ENCODE assay signal across 10 cellular contexts in genomic region chr6:80639243-80639642, GRCh38.
DNase-seq lines count a peak whose midpoint lies in the region; ATAC-seq, FAIRE-seq and TF ChIP-seq lines count a peak whose summit lies in the region.
"Had no signal": no experiment of that assay in that cellular context is flagged by ENCODE, and none has a peak within 500 bp of the region (broad histone marks: within the 10 kb centered on the region; RNA-seq: fewer than 3 reads in every experiment).

No MANE protein-coding gene starts in this region.

- peak overlapping the region; percentile 84; the same call in 1 of the 2 replicates for H3K18ac ChIP-seq in IMR-90 (ENCODE audit: low read depth, low read length)

- 0 out of 2 replicates have a peak overlapping the region, but pooled peaks have one; percentile 2 for H3K56ac ChIP-seq in IMR-90 (ENCODE audit: extremely low read depth, insufficient read depth, low read length)

- no TSS peak for BruUV-seq in IMR-90 (replicated peaks; lab: Mats Ljungman, UMichigan)

- H3K9me3 ChIP-seq in IMR-90 (ENCODE audit: control insufficient read depth, insufficient read depth, low read length): no peaks in the 10 kb centered on the region
- H3K9me3 ChIP-seq in keratinocyte (ENCODE audit: control insufficient read depth, low read depth, low read length): no peaks in the 10 kb centered on the region

- peak overlapping the region; percentile 50 for H4K91ac ChIP-seq in IMR-90 (ENCODE audit: insufficient read depth, low read depth, low read length)

- peak overlapping the region; percentile 74 for H2BK20ac ChIP-seq in IMR-90 (ENCODE audit: low read depth, low read length)

- H3K27me3 ChIP-seq in IMR-90 (ENCODE audit: control insufficient read depth, insufficient read depth, low read length) (no peaks in the 10 kb centered on the region), keratinocyte (ENCODE audit: control insufficient read depth, extremely low read depth, insufficient read depth, low read length) (no peaks in the 10 kb centered on the region)

- POLR2A ChIA-PET in IMR-90 (lab: Charles Lee; ENCODE audit: unreplicated experiment): interaction anchor here (0.6 kb wide), 1 partner anchor 13 kb away, joined by 3 read pairs; no protein-coding TSS in a partner anchor

- H4K8ac ChIP-seq in IMR-90 (ENCODE audit: low read depth in 2 of 2, low read length in 2 of 2): peak overlapping the region; percentile 37 to 86

- peak overlapping the region; percentile 41; the same call in 1 of the 2 replicates for H3K14ac ChIP-seq in IMR-90 (replicated peaks; ENCODE audit: low read depth, low read length)

- H2BK15ac ChIP-seq in IMR-90 (ENCODE audit: low read depth, low read length): peak overlapping the region; percentile 67; the same call in 1 of the 3 replicates

- intact Hi-C loops in IMR-90 (cut with micrococcal nuclease): no loop called here

- TF ChIP-seq POLR2A in IMR-90 (IDR thresholded peaks at IDR 0.05; ENCODE audit: low read depth, low read length): no peak; the same call in 1 of the 2 replicates

- H2AK5ac ChIP-seq in IMR-90 (ENCODE audit: low read depth, low read length): peak overlapping the region; percentile 52; the same call in 1 of the 2 replicates

- H2AFZ ChIP-seq in IMR-90 (replicated peaks; ENCODE audit: low read length, poor library complexity) (peak overlapping the region; percentile 9), keratinocyte (ENCODE audit: control insufficient read depth, low read length) (peak overlapping the region; percentile 36)

- CTCF ChIA-PET in IMR-90 (lab: Yijun Ruan, JAX): no interaction called here

- no peak overlapping the region for H3K4me3 ChIP-seq in IMR-90 (ENCODE audit: insufficient read depth, low read depth, low read length)
- no peak overlapping the region for H3K4me3 ChIP-seq in keratinocyte (ENCODE audit: control insufficient read depth in 2 of 3, extremely low read depth in 1 of 3, insufficient read depth in 2 of 3, low read depth in 1 of 3, low read length in 3 of 3)

- no peaks in the 10 kb centered on the region for H3K36me3 ChIP-seq in IMR-90 (ENCODE audit: control insufficient read depth, insufficient read depth, low read length)
- H3K36me3 ChIP-seq in keratinocyte (ENCODE audit: control insufficient read depth in 2 of 2, extremely low read depth in 1 of 2, insufficient read depth in 2 of 2, low read length in 2 of 2): no peaks in the 10 kb centered on the region

- no peaks in the 10 kb centered on the region for H4K20me1 ChIP-seq in IMR-90 (ENCODE audit: insufficient read depth, low read length)
- no peaks in the 10 kb centered on the region for H4K20me1 ChIP-seq in keratinocyte (ENCODE audit: control insufficient read depth, extremely low read depth, insufficient read depth, low read length)

- ATAC-seq in IMR-90 (ENCODE audit: low read depth) (no peak), GM18909 (IDR thresholded peaks at IDR 0.05; ENCODE audit: poor library complexity, unreplicated experiment) (no peak), GM21717 (IDR thresholded peaks at IDR 0.05; ENCODE audit: unreplicated experiment) (no peak)
- ATAC-seq: activated naive CD4-positive, alpha-beta T cell treated with anti-CD3 and anti-CD28 coated beads, Interleukin-2, amount 50 U/mL, for 72 hours had no signal

- peak overlapping the region; percentile 53; the same call in 1 of the 2 replicates for H4K5ac ChIP-seq in IMR-90 (ENCODE audit: low read depth, low read length)

- H2BK5ac ChIP-seq in IMR-90 (ENCODE audit: low read depth, low read length, poor library complexity, severe bottlenecking): peak overlapping the region; percentile 85

- FAIRE-seq in keratinocyte (lab: Jason Lieb, UNC) (no peak), GM19239 (lab: Jason Lieb, UNC) (no peak)

- peak overlapping the region; percentile 73 for H3K4ac ChIP-seq in IMR-90 (ENCODE audit: low read depth, low read length)

- TF ChIP-seq CTCF in 22Rv1 (IDR thresholded peaks at IDR 0.05): no peak
- TF ChIP-seq CTCF in IMR-90 (conservative IDR thresholded peaks at IDR 0.05; ENCODE audit: low read depth, low read length): no peak
- no peak for TF ChIP-seq CTCF in keratinocyte (optimal IDR thresholded peaks at IDR 0.05 in 1 of 3, IDR thresholded peaks at IDR 0.05 in 1 of 3, conservative IDR thresholded peaks at IDR 0.05 in 1 of 3; ENCODE audit: extremely low read depth in 1 of 3, insufficient read depth in 2 of 3, low read length in 3 of 3)

- WGBS in IMR-90 (ENCODE audit: extremely low coverage in 2 of 2, insufficient read length in 1 of 2), 2 experiments: no CpG with 5 or more reads among the region's 2 CpGs

- peak overlapping the region; percentile 59; the same call in 1 of the 2 replicates for H3K23ac ChIP-seq in IMR-90 (ENCODE audit: low read depth, low read length)

- H2AK9ac ChIP-seq in IMR-90 (replicated peaks; ENCODE audit: low read depth, low read length, poor library complexity): no peak overlapping the region

- DNase-seq in IMR-90 (peak; percentile 69), astrocyte of the hippocampus (ENCODE audit: low read depth, low spot score) (peak; percentile 29), keratinocyte (ENCODE audit: low read depth, low spot score) (no peak), pons (ENCODE audit: low spot score) (no peak), GM19239 (ENCODE audit: insufficient read length, low spot score) (no peak)
- DNase-seq: occipital lobe had no signal

- peaks cover 2% of the 10 kb centered on the region; the same call in 1 of the 2 replicates for H3K9me1 ChIP-seq in IMR-90 (ENCODE audit: insufficient read depth, low read length)
- H3K9me1 ChIP-seq in keratinocyte (ENCODE audit: control insufficient read depth, extremely low read depth, insufficient read depth, low read length): no peaks in the 10 kb centered on the region

- in situ Hi-C loops in IMR-90 (cut with MboI; ENCODE audit: low sequenced_read_pairs): no loop called here

- TF ChIP-seq RAD21 in IMR-90 (IDR thresholded peaks at IDR 0.05; ENCODE audit: low read length): 0 out of 2 replicates have a peak, but pooled peaks have one; percentile 5

- dilution Hi-C loops in IMR-90 (cut with HindIII; ENCODE audit: low sequenced_read_pairs, unreplicated experiment): no loop called here
- dilution Hi-C loops in keratinocyte (cut with MboI; ENCODE audit: extremely low pct_ligation_motif_present, low sequenced_read_pairs): no loop called here

- H3K4me2 ChIP-seq in IMR-90 (ENCODE audit: low read depth, low read length) (peak overlapping the region; percentile 8; the same call in 1 of the 2 replicates), keratinocyte (ENCODE audit: control insufficient read depth, extremely low read depth, insufficient read depth, low read depth, low read length) (no peak overlapping the region)

- H3K27ac ChIP-seq in 22Rv1 (peak overlapping the region; percentile 36), IMR-90 (ENCODE audit: insufficient read depth, low read length) (peak overlapping the region; percentile 45), keratinocyte (ENCODE audit: control insufficient read depth, insufficient read depth, low read length) (no peak overlapping the region)

- H3K9ac ChIP-seq in IMR-90 (ENCODE audit: low read depth, low read length) (no peak overlapping the region; the same call in 1 of the 2 replicates), keratinocyte (ENCODE audit: control insufficient read depth, extremely low read depth, insufficient read depth, low read length) (no peak overlapping the region)

- peak overlapping the region; percentile 94 for H2BK120ac ChIP-seq in IMR-90 (ENCODE audit: low read depth, low read length)

- H3K4me1 ChIP-seq in IMR-90 (ENCODE audit: control insufficient read depth, insufficient read depth, low read length) (peaks cover 9% of the 10 kb centered on the region; the same call in 1 of the 2 replicates), keratinocyte (ENCODE audit: control insufficient read depth, extremely low read depth, insufficient read depth, low read length) (peaks cover 8% of the 10 kb centered on the region)

- H3K79me2 ChIP-seq in keratinocyte (ENCODE audit: control insufficient read depth, insufficient read depth, low read length): no peaks in the 10 kb centered on the region

- H3K79me1 ChIP-seq in IMR-90 (ENCODE audit: low read depth in 1 of 2, low read length in 2 of 2): no peaks in the 10 kb centered on the region

TF ChIP-seq in IMR-90, 13 proteins besides CTCF, POLR2A, EP300 and RAD21:
- TF ChIP-seq, protein P1, sequence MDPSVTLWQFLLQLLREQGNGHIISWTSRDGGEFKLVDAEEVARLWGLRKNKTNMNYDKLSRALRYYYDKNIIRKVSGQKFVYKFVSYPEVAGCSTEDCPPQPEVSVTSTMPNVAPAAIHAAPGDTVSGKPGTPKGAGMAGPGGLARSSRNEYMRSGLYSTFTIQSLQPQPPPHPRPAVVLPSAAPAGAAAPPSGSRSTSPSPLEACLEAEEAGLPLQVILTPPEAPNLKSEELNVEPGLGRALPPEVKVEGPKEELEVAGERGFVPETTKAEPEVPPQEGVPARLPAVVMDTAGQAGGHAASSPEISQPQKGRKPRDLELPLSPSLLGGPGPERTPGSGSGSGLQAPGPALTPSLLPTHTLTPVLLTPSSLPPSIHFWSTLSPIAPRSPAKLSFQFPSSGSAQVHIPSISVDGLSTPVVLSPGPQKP (IDR thresholded peaks at IDR 0.05; ENCODE audit: borderline replicate concordance, low read depth, low read length): no peak
- no peak for TF ChIP-seq NFE2L2 (IDR thresholded peaks at IDR 0.05; ENCODE audit: low read depth, low read length)
- peak; percentile 60 for TF ChIP-seq CEBPB (IDR thresholded peaks at IDR 0.05; ENCODE audit: low read depth, low read length)

Comparison
In these comparisons a context has a peak if more than half of its experiments do, and no peak if none do; other contexts are left out.
1. DNase-seq: peak in IMR-90 (single experiment) and astrocyte of the hippocampus (single experiment); none in keratinocyte (single experiment), pons (single experiment) and GM19239 (single experiment).